1 cellular context compared by ENCODE assay signal in the genomic region with DNA sequence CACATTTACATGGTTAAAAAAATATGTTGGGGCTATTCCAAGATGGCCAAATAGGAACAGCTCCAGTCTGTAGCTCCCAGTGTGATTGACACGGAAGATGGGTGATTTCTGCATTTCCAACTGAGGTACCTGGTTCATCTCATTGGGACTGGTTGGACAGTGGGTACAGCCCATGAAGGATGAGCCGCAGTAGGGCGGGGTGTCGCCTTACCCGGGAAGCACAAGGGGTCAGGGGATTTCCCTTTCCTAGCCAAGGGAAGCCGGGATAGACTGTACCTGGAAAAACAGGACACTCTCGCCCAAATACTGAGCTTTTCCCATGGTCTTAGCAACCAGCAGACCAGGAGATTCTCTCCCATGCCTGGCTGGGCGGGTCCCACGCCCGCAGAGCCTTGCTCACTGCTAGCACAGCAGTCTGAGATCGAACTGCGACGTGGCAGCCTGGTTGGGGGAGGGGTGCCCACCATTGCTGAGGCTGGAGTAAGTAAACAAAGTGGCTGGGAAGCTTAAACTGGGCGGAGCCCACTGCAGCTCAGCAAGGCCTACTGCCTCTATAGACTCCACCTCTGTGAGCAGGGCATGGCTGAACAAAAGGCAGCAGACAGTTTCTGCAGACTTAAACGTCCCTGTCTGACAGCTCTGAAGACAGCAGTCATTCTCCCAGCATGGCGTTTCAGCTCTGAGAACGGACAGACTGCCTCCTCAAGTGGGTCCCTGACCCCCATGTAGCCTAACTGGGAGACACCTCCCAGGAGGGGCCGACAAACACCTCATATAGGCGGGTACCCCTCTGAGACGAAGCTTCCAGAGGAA.
A peak's percentile ranks its signal among the peaks of the same experiment; 100 is the strongest.
TF ChIP-seq lines count a peak whose summit lies in the region.

No MANE protein-coding gene starts in this region.

TF ChIP-seq in H1, 55 proteins besides CTCF, POLR2A, EP300 and RAD21 (continued from another document):
- TF ChIP-seq TAF1 (IDR thresholded peaks at IDR 0.05; ENCODE audit: low read depth, low read length) (peak; percentile 37; the same call in 1 of the 2 replicates), RBBP5 (IDR thresholded peaks at IDR 0.05; ENCODE audit: borderline replicate concordance, low read depth, low read length) (peak; percentile 78; the same call in 1 of the 2 replicates)
